In genomic region chr3:122931636-122932035, GRCh38 we compare ENCODE assay signal across 26 cellular contexts.
"Had no signal": no experiment of that assay in that cellular context is flagged by ENCODE, and none has a peak within 500 bp of the region (broad histone marks: within the 10 kb centered on the region; RNA-seq: fewer than 3 reads in every experiment).

No MANE protein-coding gene starts in this region.

- H3K4me3 ChIP-seq: body of pancreas, gastroesophageal sphincter, left lung, lower lobe of right lung, neural progenitor cell, psoas muscle, stomach, suprapubic skin, tibial artery had no signal

- H3K4me1 ChIP-seq: gastroesophageal sphincter, left lung, lower lobe of right lung, neural progenitor cell, parathyroid adenoma, psoas muscle, stomach, tibial artery had no signal

- DNase-seq: activated CD4-positive, alpha-beta T cell treated with anti-CD3 and anti-CD28 coated beads for 4 hours; activated CD4-positive, alpha-beta T cell treated with anti-CD3 and anti-CD28 coated beads, Interleukin-2, amount 50 U/mL, for 4 hours; activated effector memory CD4-positive, alpha-beta T cell treated with Interleukin-2 at 50 U/mL for 16 hours; activated naive CD4-positive, alpha-beta T cell treated with Interleukin-2 at 50 U/mL for 16 hours; activated T-cell treated with anti-CD3 and anti-CD28 coated beads for 4 hours; aorta; body of pancreas; head of caudate nucleus; kidney glomerular epithelial cell; left lung; lower lobe of right lung; mesendoderm; natural killer cell; occipital lobe; psoas muscle; stimulated activated CD4-positive, alpha-beta T cell treated with anti-CD3 and anti-CD28 coated beads, Interleukin-15, amount 100 ng/mL, for 24 hours; stimulated activated CD4-positive, alpha-beta T cell treated with anti-CD3 and anti-CD28 coated beads, Interleukin-2, amount 100 ng/mL, for 24 hours; stimulated activated naive B cell treated with anti-CD40 and anti-IgM and Interleukin-4, amounts not matched to agents 10 μg/mL and 1 μg/mL and 100 μg/mL, for 72 hours; stomach; T-helper 1 cell; tibial artery had no signal

- H3K4me2 ChIP-seq: neural progenitor cell had no signal

- ATAC-seq: body of pancreas; gastroesophageal sphincter; left lung; lower lobe of right lung; natural killer cell; psoas muscle; stimulated activated naive B cell treated with anti-CD40 and anti-IgM and Interleukin-4, amounts not matched to agents 10 μg/mL and 1 μg/mL and 100 μg/mL, for 72 hours had no signal

- H3K27ac ChIP-seq: body of pancreas, gastroesophageal sphincter, left lung, lower lobe of right lung, neural progenitor cell, parathyroid adenoma, psoas muscle, stomach, suprapubic skin, tibial artery, VCaP had no signal

- H3K9ac ChIP-seq: parathyroid adenoma had no signal

- H3K36me3 ChIP-seq: gastroesophageal sphincter, left lung, lower lobe of right lung, neural progenitor cell, stomach, suprapubic skin, tibial artery had no signal

- H3K9me3 ChIP-seq: body of pancreas, gastroesophageal sphincter, left lung, lower lobe of right lung, psoas muscle, stomach, suprapubic skin, tibial artery had no signal

- H3K27me3 ChIP-seq: body of pancreas, gastroesophageal sphincter, left lung, neural progenitor cell, suprapubic skin had no signal

- H3K79me2 ChIP-seq: parathyroid adenoma had no signal

- H2AFZ ChIP-seq: neural progenitor cell, parathyroid adenoma had no signal
